26 cellular contexts compared by ENCODE assay signal in genomic region chr14:79254069-79254775, GRCh38.
DNase-seq lines count a peak whose midpoint lies in the region; ATAC-seq and TF ChIP-seq lines count a peak whose summit lies in the region.
"Had no signal": no experiment of that assay in that cellular context is flagged by ENCODE, and none has a peak within 500 bp of the region (broad histone marks: within the 10 kb centered on the region; RNA-seq: fewer than 3 reads in every experiment).

No MANE protein-coding gene starts in this region.

- H3K9me3 Mint-ChIP-seq in WTC11 = peaks cover 46% of the 10 kb centered on the region
- H3K9me3 Mint-ChIP-seq: activated B cell treated with CpG ODN at 0.5 μM for 24 hours; activated CD8-positive, alpha-beta T cell treated with anti-CD3 and anti-CD28 coated beads for 36 hours; T-helper 1 cell treated with Interleukin-12 subunit alpha and Interleukin-12 subunit beta and Interleukin-4 antibody, amounts not matched to agents 30 μg/mL and 1 μg/mL, for 36 hours had no signal

- no peak overlapping the region for H3K23ac ChIP-seq in mesendoderm (ENCODE audit: low read length)

- no peak overlapping the region for H3K4ac ChIP-seq in mesendoderm (ENCODE audit: low read depth, low read length)

- H3K79me1 ChIP-seq in mesendoderm (ENCODE audit: low read length) = no peaks in the 10 kb centered on the region

- no peak overlapping the region for H2BK120ac ChIP-seq in mesendoderm (ENCODE audit: low read depth, low read length)

- H3K27me3 ChIP-seq in mesendoderm (ENCODE audit: insufficient read depth, low read length, poor library complexity) = no peaks in the 10 kb centered on the region
- H3K27me3 ChIP-seq: gastrocnemius medialis, right lobe of liver, upper lobe of left lung had no signal

- H3K56ac ChIP-seq in mesendoderm (ENCODE audit: low read length) = no peak overlapping the region

- no peak overlapping the region for H3K4me2 ChIP-seq in mesendoderm (ENCODE audit: low read length)

- no peak overlapping the region for H3K27ac Mint-ChIP-seq in WTC11
- H3K27ac Mint-ChIP-seq: activated B cell treated with CpG ODN at 0.5 μM for 24 hours; activated CD8-positive, alpha-beta T cell treated with anti-CD3 and anti-CD28 coated beads for 36 hours; activated naive CD4-positive, alpha-beta T cell treated with anti-CD3 and anti-CD28 coated beads, Interleukin-2, amount 50 U/mL, for 72 hours; activated T-cell treated with anti-CD3 and anti-CD28 coated beads, Interleukin-2, amount 50 U/mL, for 24 hours; CD8-positive, alpha-beta memory T cell; T-helper 1 cell treated with Interleukin-12 subunit alpha and Interleukin-12 subunit beta and Interleukin-4 antibody, amounts not matched to agents 30 μg/mL and 1 μg/mL, for 36 hours had no signal

- ATAC-seq in WTC11 = no peak
- ATAC-seq: activated CD8-positive, alpha-beta T cell treated with anti-CD3 and anti-CD28 coated beads for 36 hours; activated naive CD4-positive, alpha-beta T cell treated with anti-CD3 and anti-CD28 coated beads, Interleukin-2, amount 50 U/mL, for 72 hours; gastrocnemius medialis; right lobe of liver; Right ventricle myocardium inferior; stimulated activated naive CD8-positive, alpha-beta T cell treated with anti-CD3 and anti-CD28 coated beads, Interleukin-15, amount 100 ng/mL, for 72 hours had no signal

- no peak overlapping the region for H3K4me3 ChIP-seq in AG10803 (ENCODE audit: low read length)
- no peak overlapping the region for H3K4me3 ChIP-seq in choroid plexus epithelial cell (ENCODE audit: low read depth, low read length)
- no peak overlapping the region for H3K4me3 ChIP-seq in mesendoderm (ENCODE audit: low read length)
- H3K4me3 ChIP-seq: gastrocnemius medialis, left ventricle myocardium inferior, right lobe of liver, upper lobe of left lung had no signal

- H3K9ac ChIP-seq in mesendoderm (ENCODE audit: low read length) = no peak overlapping the region

- H3K27ac ChIP-seq in mesendoderm (ENCODE audit: low read depth, low read length) = no peak overlapping the region
- H3K27ac ChIP-seq: gastrocnemius medialis, left ventricle myocardium inferior, right lobe of liver, upper lobe of left lung had no signal

- peak; percentile 18 for DNase-seq in AG10803 (ENCODE audit: low read depth)
- DNase-seq in M059J (ENCODE audit: low read depth) = peak; percentile 33
- DNase-seq in choroid plexus epithelial cell (ENCODE audit: low read depth) = peak; percentile 84
- DNase-seq in mesendoderm = peak; percentile 78
- no peak for DNase-seq in iPS-NIHi11 (ENCODE audit: low spot score)
- DNase-seq in GF-D8 (lab: John Stamatoyannopoulos, UW) = no peak
- DNase-seq in Ammon's horn (ENCODE audit: low spot score) = no peak
- no peak for DNase-seq in WTC11 (ENCODE audit: low spot score)
- DNase-seq: activated B cell treated with CpG ODN at 0.5 μM for 24 hours; activated CD8-positive, alpha-beta T cell treated with anti-CD3 and anti-CD28 coated beads for 36 hours; activated T-cell treated with anti-CD3 and anti-CD28 coated beads, Interleukin-2, amount 50 U/mL, for 24 hours; CD8-positive, alpha-beta memory T cell; DND-41; gastrocnemius medialis; left ventricle myocardium inferior; NCI-H1092 treated with DMSO at 0.1 percent for 48 hours; NCI-H2107; NCI-H526; occipital lobe; right lobe of liver; stimulated activated naive CD8-positive, alpha-beta T cell treated with anti-CD3 and anti-CD28 coated beads, Interleukin-15, amount 100 ng/mL, for 72 hours; upper lobe of left lung had no signal

- no peak overlapping the region for H4K5ac ChIP-seq in mesendoderm (ENCODE audit: low read length)

- H3K27me3 Mint-ChIP-seq in WTC11 (ENCODE audit: low read depth) = 0 out of 2 replicates have a peak, but pooled peaks cover 2% of the 10 kb centered on the region
- H3K27me3 Mint-ChIP-seq: activated B cell treated with CpG ODN at 0.5 μM for 24 hours; activated CD8-positive, alpha-beta T cell treated with anti-CD3 and anti-CD28 coated beads for 36 hours; activated T-cell treated with anti-CD3 and anti-CD28 coated beads, Interleukin-2, amount 50 U/mL, for 24 hours; CD8-positive, alpha-beta memory T cell; central memory CD8-positive, alpha-beta T cell; stimulated activated naive CD8-positive, alpha-beta T cell treated with anti-CD3 and anti-CD28 coated beads, Interleukin-15, amount 100 ng/mL, for 72 hours had no signal

- no CpG with 5 or more reads among the region's 3 CpGs for WGBS in mesendoderm (ENCODE audit: extremely low coverage, insufficient coverage, low lambda C conversion rate)

- H3K36me3 Mint-ChIP-seq in WTC11 = peaks cover 16% of the 10 kb centered on the region
- H3K36me3 Mint-ChIP-seq: CD8-positive, alpha-beta memory T cell had no signal

- TF ChIP-seq CTCF in AG10803 (conservative IDR thresholded peaks at IDR 0.05; ENCODE audit: low read length) (no peak), choroid plexus epithelial cell (conservative IDR thresholded peaks at IDR 0.05; ENCODE audit: low read depth, low read length) (no peak), WTC11 (IDR thresholded peaks at IDR 0.05) (no peak)

- no peak overlapping the region for H4K8ac ChIP-seq in mesendoderm (ENCODE audit: low read depth, low read length)

- no peak overlapping the region for H3K18ac ChIP-seq in mesendoderm (ENCODE audit: low read length)

- H3K4me1 Mint-ChIP-seq in WTC11 = peaks cover 1% of the 10 kb centered on the region
- H3K4me1 Mint-ChIP-seq: activated B cell treated with CpG ODN at 0.5 μM for 24 hours; CD8-positive, alpha-beta memory T cell; central memory CD8-positive, alpha-beta T cell; stimulated activated naive CD8-positive, alpha-beta T cell treated with anti-CD3 and anti-CD28 coated beads, Interleukin-15, amount 100 ng/mL, for 72 hours had no signal

- no peak overlapping the region for H2BK5ac ChIP-seq in mesendoderm (ENCODE audit: low read length)

- CTCF ChIA-PET in WTC11 (lab: Charles Lee) = interaction anchor here (1.4 kb wide), 1 partner anchor 320 kb away, joined by 4 read pairs; no protein-coding TSS in a partner anchor

- H2AK5ac ChIP-seq in mesendoderm (ENCODE audit: low read length) = no peak overlapping the region

- H3K36me3 ChIP-seq in mesendoderm (ENCODE audit: control insufficient read depth, insufficient read depth, low read length) = no peaks in the 10 kb centered on the region
- H3K36me3 ChIP-seq: gastrocnemius medialis, left ventricle myocardium inferior, right lobe of liver, upper lobe of left lung had no signal

- H2BK15ac ChIP-seq in mesendoderm (replicated peaks; ENCODE audit: low read depth) = no peak overlapping the region

- H3K4me1 ChIP-seq in mesendoderm (ENCODE audit: control insufficient read depth, low read depth, low read length) = no peaks in the 10 kb centered on the region
- H3K4me1 ChIP-seq: gastrocnemius medialis, left ventricle myocardium inferior, right lobe of liver, upper lobe of left lung had no signal

- POLR2A ChIA-PET in WTC11 (lab: Charles Lee) = no interaction called here

- H3K4me3 Mint-ChIP-seq in WTC11 = no peak overlapping the region
- H3K4me3 Mint-ChIP-seq: activated B cell treated with CpG ODN at 0.5 μM for 24 hours; activated CD8-positive, alpha-beta T cell treated with anti-CD3 and anti-CD28 coated beads for 36 hours; activated T-cell treated with anti-CD3 and anti-CD28 coated beads, Interleukin-2, amount 50 U/mL, for 24 hours; CD8-positive, alpha-beta memory T cell; central memory CD8-positive, alpha-beta T cell; stimulated activated naive CD8-positive, alpha-beta T cell treated with anti-CD3 and anti-CD28 coated beads, Interleukin-15, amount 100 ng/mL, for 72 hours; T-helper 1 cell treated with Interleukin-12 subunit alpha and Interleukin-12 subunit beta and Interleukin-4 antibody, amounts not matched to agents 30 μg/mL and 1 μg/mL, for 36 hours had no signal

- no peaks in the 10 kb centered on the region for H3K79me2 ChIP-seq in mesendoderm (ENCODE audit: control insufficient read depth, insufficient read depth, low read length)

TF ChIP-seq in WTC11, 78 proteins besides CTCF, POLR2A, EP300 and RAD21:
- TF ChIP-seq ZNF396 (CRISPR knock-in tag; IDR thresholded peaks at IDR 0.05; ENCODE audit: borderline replicate concordance) (no peak), SMAD3 (CRISPR knock-in tag; IDR thresholded peaks at IDR 0.05; ENCODE audit: borderline replicate concordance) (no peak), PREB (CRISPR knock-in tag; IDR thresholded peaks at IDR 0.05; ENCODE audit: borderline replicate concordance) (no peak), JAZF1 (CRISPR knock-in tag; IDR thresholded peaks at IDR 0.05) (no peak), GABPB1 (CRISPR knock-in tag; IDR thresholded peaks at IDR 0.05) (no peak)

Comparison
In these comparisons a context has a peak if more than half of its experiments do, and no peak if none do; other contexts are left out.
1. DNase-seq: peak in AG10803 (single experiment), M059J (single experiment), choroid plexus epithelial cell (single experiment) and mesendoderm (single experiment); none in iPS-NIHi11 (single experiment), GF-D8 (single experiment), Ammon's horn (single experiment) and WTC11 (single experiment).